Comparison of ENCODE assay signal across 8 cellular contexts in genomic region chr18:34707670-34708069, GRCh38. TPM values are rescaled to one million over a fixed set of nuclear protein-coding genes. Genes with fewer than 3 reads are reported as not detected.
DNase-seq lines count a peak whose midpoint lies in the region; ATAC-seq, FAIRE-seq and TF ChIP-seq lines count a peak whose summit lies in the region.

No MANE protein-coding gene starts in this region.

- TF ChIP-seq EP300 in HepG2 (IDR thresholded peaks at IDR 0.05; ENCODE audit: low read depth in 2 of 2, low read length in 2 of 2) (no peak), HepG2 (CRISPR knock-in tag; IDR thresholded peaks at IDR 0.05; ENCODE audit: borderline replicate concordance) (no peak)

- peaks cover 0 to 3% (median 0%) of the 10 kb centered on the region in 4 donors for H3K27me3 ChIP-seq in liver (ENCODE audit: control insufficient read depth in 4 of 4, insufficient read depth in 4 of 4, low read length in 3 of 4)
- H3K27me3 ChIP-seq in HepG2 (ENCODE audit: control insufficient read depth in 1 of 2, insufficient read depth in 2 of 2, low read length in 2 of 2): no peaks in the 10 kb centered on the region
- H3K27me3 ChIP-seq in heart right ventricle: no peaks in the 10 kb centered on the region

- ATAC-seq in HepG2: no peak
- peak in 7 of 8 donors; percentile 57 to 71 (median 68) for ATAC-seq in heart right ventricle

- POLR2A ChIA-PET in HepG2 (lab: Yijun Ruan, JAX): no interaction called here

- in situ Hi-C loops in HepG2 (cut with HindIII; ENCODE audit: extremely low pct_ligation_motif_present, low pct_unique_long_range_greater_than_20kb): no loop called here

- H3K9me3 ChIP-seq in liver (ENCODE audit: control insufficient read depth in 4 of 4, low read length in 3 of 4) (no peaks in the 10 kb centered on the region), HepG2 (ENCODE audit: low read length) (no peaks in the 10 kb centered on the region), heart right ventricle (no peaks in the 10 kb centered on the region)

- no TSS peak for BruUV-seq in HepG2 (replicated peaks; lab: Mats Ljungman, UMichigan)

- no peak overlapping the region for H3K27ac ChIP-seq in liver (ENCODE audit: low read depth in 1 of 2, low read length in 2 of 2)
- no peak overlapping the region for H3K27ac ChIP-seq in HepG2 (ENCODE audit: extremely low read length, insufficient read depth, low read length)
- peak overlapping the region; percentile 14 to 81 (median 66) for H3K27ac ChIP-seq in heart right ventricle
- H3K27ac ChIP-seq in temporal lobe (ENCODE audit: low read depth, low read length): peak overlapping the region; percentile 68

- H3K4me1 ChIP-seq in liver (ENCODE audit: control insufficient read depth in 4 of 4, insufficient read depth in 4 of 4, low read length in 3 of 4): no peaks in the 10 kb centered on the region
- no peaks in the 10 kb centered on the region for H3K4me1 ChIP-seq in HepG2 (ENCODE audit: insufficient read depth, low read length)
- peaks cover 6 to 58% (median 35%) of the 10 kb centered on the region in 9 donors for H3K4me1 ChIP-seq in heart right ventricle

- DNase-seq in HepG2 (ENCODE audit: low spot score): no peak
- peak; percentile 66 for DNase-seq in SW480 (ENCODE audit: low spot score)
- DNase-seq in heart right ventricle: peak in 1 of 2 donors; percentile 82
- DNase-seq in AML-193 (lab: John Stamatoyannopoulos, UW): no peak
- DNase-seq in activated CD8-positive, alpha-beta memory T cell treated with anti-CD3 and anti-CD28 coated beads, Interleukin-2, amount 50 U/mL, for 48 hours: no peak
- no peak for DNase-seq in activated T-cell treated with anti-CD3 and anti-CD28 coated beads, Interleukin-2, amount 50 U/mL, for 48 hours

- TF ChIP-seq CTCF in liver (IDR thresholded peaks at IDR 0.05; ENCODE audit: low read depth, low read length, missing input control): no peak
- no peak for TF ChIP-seq CTCF in HepG2 (CRISPR knock-in tag; IDR thresholded peaks at IDR 0.05)
- no peak for TF ChIP-seq CTCF in heart right ventricle (IDR thresholded peaks at IDR 0.05)

- CTCF ChIA-PET in HepG2 (lab: Yijun Ruan, JAX; ENCODE audit: low intra/inter-chr PET ratio, low total read pairs): no interaction called here

- no peaks in the 10 kb centered on the region for H4K20me1 ChIP-seq in HepG2 (ENCODE audit: insufficient read depth, low read length)

- TF ChIP-seq RAD21 in liver (IDR thresholded peaks at IDR 0.05) (no peak), HepG2 (CRISPR knock-in tag; IDR thresholded peaks at IDR 0.05) (no peak)

- H3K79me2 ChIP-seq in HepG2 (ENCODE audit: insufficient read depth, low read length): no peaks in the 10 kb centered on the region

- FAIRE-seq in HepG2 (lab: Jason Lieb, UNC): no peak

- no peak overlapping the region for H2AFZ ChIP-seq in HepG2 (ENCODE audit: low read length)

- no peak for TF ChIP-seq POLR2A in HepG2 (IDR thresholded peaks at IDR 0.05; ENCODE audit: insufficient read depth in 1 of 2, low read depth in 2 of 2, low read length in 2 of 2)

- H3K4me3 ChIP-seq in liver (ENCODE audit: low read depth in 1 of 3, low read length in 3 of 3): no peak overlapping the region
- no peak overlapping the region for H3K4me3 ChIP-seq in HepG2 (replicated peaks in 1 of 3; ENCODE audit: insufficient read depth in 1 of 3, low read depth in 2 of 3, low read length in 3 of 3)
- peak overlapping the region in 2 of 10 donors; percentile 0 to 8 for H3K4me3 ChIP-seq in heart right ventricle

- no peak overlapping the region for H3K4me2 ChIP-seq in HepG2 (ENCODE audit: low read depth, low read length)

- 68% methylated on average over 4 of the region's 4 CpGs for WGBS in liver
- WGBS in HepG2 (ENCODE audit: low lambda C conversion rate): 90% methylated on average over 4 of the region's 4 CpGs
- 7 to 9% methylated on average over 4 of the region's 4 CpGs for WGBS in heart right ventricle, 2 donors

- no peak overlapping the region for H3K9ac ChIP-seq in liver (ENCODE audit: low read depth in 1 of 2, low read length in 2 of 2)
- no peak overlapping the region for H3K9ac ChIP-seq in HepG2 (ENCODE audit: insufficient read depth, low read depth, low read length)

- no peaks in the 10 kb centered on the region for H3K36me3 ChIP-seq in liver (ENCODE audit: control insufficient read depth in 4 of 4, insufficient read depth in 3 of 4, low read depth in 1 of 4, low read length in 3 of 4)
- H3K36me3 ChIP-seq in HepG2 (replicated peaks in 1 of 2; ENCODE audit: control insufficient read depth in 1 of 2, insufficient read depth in 2 of 2, low read length in 2 of 2): no peaks in the 10 kb centered on the region
- no peaks in the 10 kb centered on the region for H3K36me3 ChIP-seq in heart right ventricle

- intact Hi-C loops in HepG2 (cut with micrococcal nuclease; ENCODE audit: unreplicated experiment): no loop called here
- intact Hi-C loops in heart right ventricle (cut with DNase I): loop anchor here in 1 of 10 donors (5.0 to 10.0 kb wide), 2 partner anchors 35 to 67 kb away; no protein-coding TSS in a partner anchor

TF ChIP-seq in liver, 16 proteins besides CTCF, POLR2A, EP300 and RAD21 (continues in another document):
- TF ChIP-seq ATF3 (IDR thresholded peaks at IDR 0.05) (no peak), EGR1 (IDR thresholded peaks at IDR 0.05; ENCODE audit: low read depth in 2 of 2) (no peak), FOXA2 (IDR thresholded peaks at IDR 0.05) (no peak)

TF ChIP-seq in HepG2, 621 proteins besides CTCF, POLR2A, EP300 and RAD21 (continues in another document):
- TF ChIP-seq CHD2 (IDR thresholded peaks at IDR 0.05; ENCODE audit: low read depth, low read length) (no peak), ZNF569 (CRISPR knock-in tag; IDR thresholded peaks at IDR 0.05; ENCODE audit: borderline replicate concordance) (no peak), ZNF792 (CRISPR knock-in tag; IDR thresholded peaks at IDR 0.05) (no peak), THAP9 (CRISPR knock-in tag; IDR thresholded peaks at IDR 0.05; ENCODE audit: borderline replicate concordance) (no peak), ZNF33B (CRISPR knock-in tag; IDR thresholded peaks at IDR 0.05) (no peak), ISL2 (CRISPR knock-in tag; IDR thresholded peaks at IDR 0.05) (no peak), NFRKB (IDR thresholded peaks at IDR 0.05) (no peak), KDM4B (CRISPR knock-in tag; IDR thresholded peaks at IDR 0.05) (no peak), ZNF275 (CRISPR knock-in tag; IDR thresholded peaks at IDR 0.05; ENCODE audit: borderline replicate concordance) (no peak)

RNA-seq across cellular contexts. Expression of gene DTNA, which starts 2.4 kb away (rescaled TPM):
- 1 to 10 TPM; 1.6 to 3.2 TPM for total RNA-seq in liver
- polyA plus RNA-seq in liver: 1 to 10 TPM in 1 of 2 donors, under 1 TPM in 1; 0.33 to 1.2 TPM
- total RNA-seq in HepG2 (2016; rRNA removed; fragmentation: Illumina TruSeq; extraction: Trizol): 8.5 and 12.1 TPM in 2 replicates
- total RNA-seq in HepG2 (2016; cell fraction: cytosol; rRNA removed; fragmentation: Illumina TruSeq; extraction: Trizol; ENCODE audit: low read depth): 5.6 and 5.9 TPM in 2 replicates
- 7.7 and 11.2 TPM in 2 replicates for total RNA-seq in HepG2 (2016; cell fraction: insoluble cytoplasmic fraction; rRNA removed; fragmentation: Illumina TruSeq; extraction: Trizol)
- 6.9 TPM in 2 replicates for total RNA-seq in HepG2 (2016; cell fraction: membrane; rRNA removed; fragmentation: Illumina TruSeq; extraction: Trizol)
- 16.8 and 19.4 TPM in 2 replicates for total RNA-seq in HepG2 (2016; cell fraction: nucleus; rRNA removed; fragmentation: Illumina TruSeq; extraction: Trizol)
- 29.0 and 32.7 TPM in 2 replicates for polyA plus RNA-seq in HepG2 (2011; rRNA removed)
- 12.9 and 18.6 TPM in 2 replicates for polyA plus RNA-seq in HepG2 (2011; cell fraction: cytosol; rRNA removed)
- 57.8 and 94.9 TPM in 2 replicates for polyA plus RNA-seq in HepG2 (2011; cell fraction: nucleus; rRNA removed)
- 8.6 and 15.0 TPM in 2 replicates for polyA plus RNA-seq in HepG2 (2012)
- polyA plus RNA-seq in HepG2 (2016; cell fraction: cytosol; fragmentation: Illumina TruSeq; extraction: Trizol; ENCODE audit: low read depth): 2.9 and 4.0 TPM in 2 replicates
- polyA plus RNA-seq in HepG2 (2016; cell fraction: insoluble cytoplasmic fraction; fragmentation: Illumina TruSeq; extraction: Trizol; ENCODE audit: low read depth): 10.4 and 11.2 TPM in 2 replicates
- polyA plus RNA-seq in HepG2 (2016; cell fraction: membrane; fragmentation: Illumina TruSeq; extraction: Trizol; ENCODE audit: low read depth): 5.0 and 5.4 TPM in 2 replicates
- polyA plus RNA-seq in HepG2 (2016; cell fraction: nucleus; fragmentation: Illumina TruSeq; extraction: Trizol; ENCODE audit: insufficient read depth, low read depth): 9.2 and 13.2 TPM in 2 replicates
- polyA minus RNA-seq in HepG2 (2011; rRNA and poly(A)+ RNA removed; ENCODE audit: low replicate concordance): 11.9 and 58.5 TPM in 2 replicates
- 9.8 and 12.7 TPM in 2 replicates for polyA minus RNA-seq in HepG2 (2011; cell fraction: cytosol; rRNA and poly(A)+ RNA removed)
- 102 and 146 TPM in 2 replicates for polyA minus RNA-seq in HepG2 (2011; cell fraction: nucleus; rRNA and poly(A)+ RNA removed)
- 100 to 1,000 TPM; 161 to 198 (median 186) TPM for total RNA-seq in heart right ventricle
- polyA plus RNA-seq in heart right ventricle: 10 to 100 TPM; 65.4 to 80.2 TPM
- 43.0 TPM for total RNA-seq in temporal lobe

Comparison
In these comparisons a context has a peak if more than half of its experiments do, and no peak if none do; other contexts are left out.
1. H3K27ac ChIP-seq: peak in heart right ventricle (10 of 10) and temporal lobe (single experiment); none in liver (0 of 2) and HepG2 (single experiment).